ENCODE assay signal across 8 cellular contexts in the genomic region with DNA sequence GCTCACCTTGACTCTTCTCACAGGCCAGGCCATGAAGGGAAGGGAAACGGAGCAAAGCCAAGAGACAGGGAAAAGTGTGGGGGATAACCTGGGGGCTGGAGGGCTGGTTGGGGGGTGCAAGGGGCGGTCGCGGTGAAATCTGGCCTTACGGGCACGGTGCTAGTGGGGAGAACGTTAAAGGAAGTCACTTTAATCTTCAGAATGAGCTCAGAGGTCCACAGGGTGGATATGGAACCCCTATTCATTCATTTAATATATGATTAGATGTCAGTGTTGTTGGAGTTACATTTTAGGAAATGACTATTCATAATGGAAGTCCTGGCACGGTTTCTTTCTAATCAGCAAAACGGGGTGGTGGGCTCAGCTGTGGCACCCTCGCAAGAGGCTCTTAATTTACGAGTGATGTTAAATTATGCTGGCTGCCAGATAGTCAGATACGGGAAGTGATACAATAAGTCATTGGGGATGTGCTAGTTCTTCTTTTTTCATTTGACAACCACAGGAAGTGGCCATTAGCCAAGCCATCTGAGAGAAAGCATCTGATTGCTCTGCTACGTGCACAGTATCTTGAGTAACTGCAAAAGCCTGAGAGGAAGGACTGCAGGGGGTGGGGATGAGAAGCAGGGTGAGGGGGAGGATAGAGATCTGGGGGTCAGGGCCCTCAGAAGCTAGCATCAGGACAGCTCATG.
DNase-seq lines count a peak whose midpoint lies in the region; ATAC-seq and TF ChIP-seq lines count a peak whose summit lies in the region.

No MANE protein-coding gene starts in this region.

- no peaks in the 10 kb centered on the region for H3K9me3 Mint-ChIP-seq in activated CD8-positive, alpha-beta memory T cell treated with anti-CD3 and anti-CD28 coated beads, Interleukin-2, amount 10 ng/mL, durations not matched to agents 7 days and 5 days (ENCODE audit: low read depth)

- CTCF ChIA-PET in activated CD8-positive, alpha-beta memory T cell treated with anti-CD3 and anti-CD28 coated beads, Interleukin-2, amount 10 ng/mL, durations not matched to agents 7 days and 5 days (lab: Charles Lee) = no interaction called here

- H3K79me2 ChIP-seq in fibroblast of lung (ENCODE audit: control insufficient read depth, insufficient read depth, low read length) = no peaks in the 10 kb centered on the region

- H3K4me3 Mint-ChIP-seq in activated CD8-positive, alpha-beta memory T cell treated with anti-CD3 and anti-CD28 coated beads, Interleukin-2, amount 10 ng/mL, durations not matched to agents 7 days and 5 days = no peak overlapping the region

- no peak overlapping the region for H3K4me3 ChIP-seq in fibroblast of lung (replicated peaks in 1 of 4; ENCODE audit: control extremely low read depth in 1 of 4, insufficient read depth in 1 of 4, low read depth in 3 of 4, low read length in 4 of 4)
- no peak overlapping the region for H3K4me3 ChIP-seq in coronary artery

- H3K27ac ChIP-seq in fibroblast of lung (ENCODE audit: insufficient read depth, low read length) (no peak overlapping the region), coronary artery (no peak overlapping the region)

- no peaks in the 10 kb centered on the region for H3K9me3 ChIP-seq in fibroblast of lung (ENCODE audit: control insufficient read depth, insufficient read depth, low read depth, low read length)

- no peaks in the 10 kb centered on the region for H4K20me1 ChIP-seq in fibroblast of lung (ENCODE audit: control insufficient read depth, extremely low read depth, insufficient read depth, low read length)

- H2AFZ ChIP-seq in fibroblast of lung (ENCODE audit: low read length) = no peak overlapping the region

- TF ChIP-seq POLR2A in GM18505 (IDR thresholded peaks at IDR 0.05; ENCODE audit: borderline replicate concordance, extremely low read depth, insufficient read depth, insufficient read length) = no peak

- no peaks in the 10 kb centered on the region for H3K4me1 ChIP-seq in fibroblast of lung (ENCODE audit: control insufficient read depth, extremely low read depth, insufficient read depth, low read length)

- no peaks in the 10 kb centered on the region for H3K36me3 Mint-ChIP-seq in activated CD8-positive, alpha-beta memory T cell treated with anti-CD3 and anti-CD28 coated beads, Interleukin-2, amount 10 ng/mL, durations not matched to agents 7 days and 5 days

- no peak overlapping the region for H3K9ac ChIP-seq in fibroblast of lung (ENCODE audit: insufficient read depth, low read length)

- peak; percentile 96 for ATAC-seq in GM18505 (IDR thresholded peaks at IDR 0.05; ENCODE audit: unreplicated experiment)
- peak; percentile 95 for ATAC-seq in HG02610 (IDR thresholded peaks at IDR 0.05; ENCODE audit: unreplicated experiment)
- ATAC-seq in stimulated activated naive CD8-positive, alpha-beta T cell treated with anti-CD3 and anti-CD28 coated beads, Interleukin-15, Interleukin-2, amounts not matched to agents 100 U/mL and 50 U/mL, for 24 hours = peak; percentile 33
- ATAC-seq in activated CD8-positive, alpha-beta memory T cell treated with anti-CD3 and anti-CD28 coated beads, Interleukin-2, amount 10 ng/mL, durations not matched to agents 7 days and 5 days = no peak

- H3K27ac Mint-ChIP-seq in activated CD8-positive, alpha-beta memory T cell treated with anti-CD3 and anti-CD28 coated beads, Interleukin-2, amount 10 ng/mL, durations not matched to agents 7 days and 5 days = no peak overlapping the region

- H3K36me3 ChIP-seq in fibroblast of lung (ENCODE audit: control insufficient read depth, insufficient read depth, low read length) = no peaks in the 10 kb centered on the region

- H3K27me3 ChIP-seq in fibroblast of lung (ENCODE audit: control insufficient read depth, insufficient read depth, low read length) = no peaks in the 10 kb centered on the region

- H3K4me2 ChIP-seq in fibroblast of lung (ENCODE audit: extremely low read depth, insufficient read depth, low read length) = no peak overlapping the region

- H3K27me3 Mint-ChIP-seq in activated CD8-positive, alpha-beta memory T cell treated with anti-CD3 and anti-CD28 coated beads, Interleukin-2, amount 10 ng/mL, durations not matched to agents 7 days and 5 days = no peaks in the 10 kb centered on the region

- peaks cover 10% of the 10 kb centered on the region for H3K4me1 Mint-ChIP-seq in activated CD8-positive, alpha-beta memory T cell treated with anti-CD3 and anti-CD28 coated beads, Interleukin-2, amount 10 ng/mL, durations not matched to agents 7 days and 5 days

- DNase-seq in MV-4-11 (lab: John Stamatoyannopoulos, UW) (peak; percentile 99), fibroblast of lung (ENCODE audit: low read depth in 2 of 2) (peak; percentile 27 to 50), NCI-H2196 (lab: John Stamatoyannopoulos, UW; ENCODE audit: unreplicated experiment) (no peak), coronary artery (ENCODE audit: low spot score) (no peak)
- DNase-seq in stimulated activated naive CD8-positive, alpha-beta T cell treated with anti-CD3 and anti-CD28 coated beads, Interleukin-15, Interleukin-2, amounts not matched to agents 100 U/mL and 50 U/mL, for 24 hours = peak; percentile 12
- DNase-seq in activated CD8-positive, alpha-beta memory T cell treated with anti-CD3 and anti-CD28 coated beads, Interleukin-2, amount 10 ng/mL, durations not matched to agents 7 days and 5 days = no peak

- TF ChIP-seq CTCF in fibroblast of lung (conservative IDR thresholded peaks at IDR 0.05 in 1 of 2, IDR thresholded peaks at IDR 0.05 in 1 of 2; ENCODE audit: low read depth in 1 of 2, low read length in 2 of 2) (no peak), coronary artery (IDR thresholded peaks at IDR 0.05) (no peak)

Comparison
In these comparisons a context has a peak if more than half of its experiments do, and no peak if none do; other contexts are left out.
1. DNase-seq: peak in MV-4-11 (single experiment), fibroblast of lung (2 of 2) and stimulated activated naive CD8-positive, alpha-beta T cell treated with anti-CD3 and anti-CD28 coated beads, Interleukin-15, Interleukin-2, amounts not matched to agents 100 U/mL and 50 U/mL, for 24 hours (single experiment); none in NCI-H2196 (single experiment), activated CD8-positive, alpha-beta memory T cell treated with anti-CD3 and anti-CD28 coated beads, Interleukin-2, amount 10 ng/mL, durations not matched to agents 7 days and 5 days (single experiment) and coronary artery (single experiment).